ENCODE assay signal across 1 cellular context in genomic region chr14:84825481-84825880, GRCh38.
TF ChIP-seq lines count a peak whose summit lies in the region.

No MANE protein-coding gene starts in this region.

TF ChIP-seq in GM23338, 12 proteins besides CTCF, POLR2A, EP300 and RAD21 (continued from another document):
- TF ChIP-seq ETS1 (IDR thresholded peaks at IDR 0.05) (no peak), STAT1 (IDR thresholded peaks at IDR 0.05; ENCODE audit: unreplicated experiment) (no peak)
